10 cellular contexts compared by ENCODE assay signal in the genomic region with DNA sequence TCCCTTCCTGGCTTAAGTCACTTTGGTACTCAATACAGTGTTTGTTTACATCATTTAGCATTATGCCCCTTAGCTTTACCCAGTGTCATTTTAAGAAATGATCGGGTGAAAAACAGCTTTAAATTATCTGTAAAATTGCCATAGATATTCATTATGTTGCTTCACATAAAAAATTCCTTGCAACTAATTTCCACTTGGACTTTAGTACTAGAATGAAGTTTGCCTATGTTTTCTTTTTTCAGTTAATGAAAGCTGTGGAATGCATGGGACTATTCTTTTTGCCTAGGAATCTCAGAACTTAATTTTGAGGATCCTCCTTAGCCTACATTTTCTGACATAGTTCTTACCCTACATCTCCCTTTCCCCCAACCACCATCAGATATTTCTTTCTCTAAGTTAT.
"Had no signal": no experiment of that assay in that cellular context is flagged by ENCODE, and none has a peak within 500 bp of the region (broad histone marks: within the 10 kb centered on the region; RNA-seq: fewer than 3 reads in every experiment).

No MANE protein-coding gene starts in this region.

- ATAC-seq: activated CD8-positive, alpha-beta memory T cell treated with anti-CD3 and anti-CD28 coated beads, Interleukin-2, amount 10 ng/mL, durations not matched to agents 7 days and 5 days had no signal

- H3K36me3 ChIP-seq: thoracic aorta had no signal

- H3K9me3 ChIP-seq: thoracic aorta had no signal

- H3K4me3 ChIP-seq: thoracic aorta had no signal

- H3K27ac ChIP-seq: thoracic aorta had no signal

- DNase-seq: activated CD4-positive, alpha-beta T cell treated with anti-CD3 and anti-CD28 coated beads, Interleukin-2, amount 50 U/mL, for 48 hours; activated CD8-positive, alpha-beta memory T cell treated with anti-CD3 and anti-CD28 coated beads, Interleukin-2, amount 10 ng/mL, durations not matched to agents 7 days and 5 days; activated effector memory CD4-positive, alpha-beta T cell treated with anti-CD3 and anti-CD28 coated beads, Interleukin-2, amount 50 U/mL, for 16 hours; activated T-cell treated with anti-CD3 and anti-CD28 coated beads, Interleukin-2, amount 50 U/mL, for 24 hours; amniotic stem cell; endodermal cell; head of caudate nucleus; stimulated activated CD4-positive, alpha-beta T cell treated with anti-CD3 and anti-CD28 coated beads, Interleukin-4, amount 100 ng/mL, for 4 hours; stimulated activated naive CD8-positive, alpha-beta T cell treated with anti-CD3 and anti-CD28 coated beads, Interleukin-15, amount 100 ng/mL, for 72 hours had no signal
